In the genomic region with DNA sequence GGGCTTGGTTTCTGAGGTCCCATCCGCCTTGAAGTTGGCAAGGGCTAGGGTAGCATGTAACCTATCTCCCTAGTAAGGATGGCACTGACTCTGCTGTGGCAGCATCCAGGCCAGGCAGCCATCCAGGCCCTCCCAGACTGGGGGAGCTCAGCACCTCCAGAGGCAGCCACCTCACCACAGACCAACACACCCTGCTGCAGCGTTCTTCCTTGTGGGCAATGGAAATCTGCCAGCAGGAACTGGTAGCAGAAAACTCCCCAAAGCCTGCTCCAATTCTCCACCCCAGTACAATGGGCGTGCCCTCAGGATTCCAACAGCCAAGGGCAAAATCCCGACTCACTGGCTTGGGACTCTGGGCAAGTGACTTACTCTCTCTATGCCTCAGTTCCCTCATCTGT, we compare ENCODE assay signal across 11 cellular contexts. TPM values are rescaled to one million over a fixed set of nuclear protein-coding genes. Genes with fewer than 3 reads are reported as not detected.
DNase-seq lines count a peak whose midpoint lies in the region; ATAC-seq, FAIRE-seq and TF ChIP-seq lines count a peak whose summit lies in the region.
"Had no signal": no experiment of that assay in that cellular context is flagged by ENCODE, and none has a peak within 500 bp of the region (broad histone marks: within the 10 kb centered on the region; RNA-seq: fewer than 3 reads in every experiment).

No MANE protein-coding gene starts in this region.

- no peak overlapping the region for H3K27ac ChIP-seq in BLaER1 treated with 17β-estradiol and CSF1 and Interleukin-3, amounts not matched to agents 10 nM and 100 nM
- H3K27ac ChIP-seq in neuronal stem cell (replicated peaks; ENCODE audit: low read length), result no peak overlapping the region
- H3K27ac ChIP-seq in Karpas-422 (ENCODE audit: low read length), result no peak overlapping the region

- H3K4me2 ChIP-seq in BLaER1 treated with 17β-estradiol and CSF1 and Interleukin-3, amounts not matched to agents 10 nM and 100 nM, result peak overlapping the region; percentile 20 to 71 (median 41); a peak in 18 of 22 replicates
- H3K4me2 ChIP-seq in neuronal stem cell (ENCODE audit: insufficient read depth, low read length, poor library complexity, severe bottlenecking) (no peak overlapping the region), Karpas-422 (ENCODE audit: low read depth, low read length, poor library complexity, severe bottlenecking) (no peak overlapping the region)

- H3K4ac ChIP-seq in neuronal stem cell (ENCODE audit: low read length), result no peak overlapping the region

- no peak for ATAC-seq in stimulated activated memory B cell treated with anti-CD40 and anti-IgM and Interleukin-4, amounts not matched to agents 10 μg/mL and 1 μg/mL and 100 μg/mL, for 72 hours

- H3K14ac ChIP-seq in neuronal stem cell (ENCODE audit: low read length), result no peak overlapping the region

- no peaks in the 10 kb centered on the region for H3K79me2 ChIP-seq in Karpas-422 (ENCODE audit: low read length)

- H3K36me3 ChIP-seq in BLaER1 treated with 17β-estradiol and CSF1 and Interleukin-3, amounts not matched to agents 10 nM and 100 nM, result no peaks in the 10 kb centered on the region
- H3K36me3 ChIP-seq in bronchial epithelial cell (ENCODE audit: control insufficient read depth, insufficient read depth, low read length), result no peaks in the 10 kb centered on the region
- peaks cover 3 to 5% of the 10 kb centered on the region in 2 donors for H3K36me3 ChIP-seq in neuronal stem cell (replicated peaks in 1 of 2; ENCODE audit: control insufficient read depth in 2 of 2, insufficient read depth in 2 of 2, low read length in 2 of 2)
- no peaks in the 10 kb centered on the region for H3K36me3 ChIP-seq in Karpas-422 (ENCODE audit: insufficient read depth, low read length)

- H3K4me1 ChIP-seq in BLaER1 treated with 17β-estradiol and CSF1 and Interleukin-3, amounts not matched to agents 10 nM and 100 nM, result peaks cover 21 to 33% (median 25%) of the 10 kb centered on the region in 10 experiments
- peaks cover 10 to 11% of the 10 kb centered on the region in 2 donors for H3K4me1 ChIP-seq in neuronal stem cell (ENCODE audit: control insufficient read depth in 2 of 2, insufficient read depth in 1 of 2, low read depth in 1 of 2, low read length in 2 of 2)
- H3K4me1 ChIP-seq in Karpas-422 (ENCODE audit: low read length), result no peaks in the 10 kb centered on the region

- H2BK15ac ChIP-seq in neuronal stem cell (ENCODE audit: low read length), result no peak overlapping the region

- H4K91ac ChIP-seq in neuronal stem cell (ENCODE audit: low read depth, low read length, poor library complexity), result no peak overlapping the region

- no peaks in the 10 kb centered on the region for H3K9me3 Mint-ChIP-seq in stimulated activated memory B cell treated with anti-CD40 and anti-IgM and Interleukin-4, amounts not matched to agents 10 μg/mL and 1 μg/mL and 100 μg/mL, for 72 hours
- H3K9me3 Mint-ChIP-seq in activated CD4-positive, alpha-beta T cell treated with anti-CD3 and anti-CD28 coated beads, Interleukin-2, amount 10 ng/mL, durations not matched to agents 7 days and 5 days, result no peaks in the 10 kb centered on the region

- H3K27me3 ChIP-seq in BLaER1 treated with 17β-estradiol and CSF1 and Interleukin-3, amounts not matched to agents 10 nM and 100 nM, result no peaks in the 10 kb centered on the region
- H3K27me3 ChIP-seq in bronchial epithelial cell (ENCODE audit: control insufficient read depth, insufficient read depth, low read length) (no peaks in the 10 kb centered on the region), neuronal stem cell (ENCODE audit: control insufficient read depth in 3 of 3, insufficient read depth in 3 of 3, low read depth in 1 of 3, low read length in 3 of 3) (no peaks in the 10 kb centered on the region), Karpas-422 (ENCODE audit: low read length) (no peaks in the 10 kb centered on the region)

- POLR2A ChIA-PET in activated CD4-positive, alpha-beta T cell treated with anti-CD3 and anti-CD28 coated beads, Interleukin-2, amount 10 ng/mL, durations not matched to agents 7 days and 5 days (lab: Charles Lee), result no interaction called here

- peaks cover 52% of the 10 kb centered on the region for H3K27me3 Mint-ChIP-seq in stimulated activated memory B cell treated with anti-CD40 and anti-IgM and Interleukin-4, amounts not matched to agents 10 μg/mL and 1 μg/mL and 100 μg/mL, for 72 hours
- H3K27me3 Mint-ChIP-seq in activated CD4-positive, alpha-beta T cell treated with anti-CD3 and anti-CD28 coated beads, Interleukin-2, amount 10 ng/mL, durations not matched to agents 7 days and 5 days, result peaks cover 5% of the 10 kb centered on the region

- H3K9me2 ChIP-seq in Karpas-422 (replicated peaks; ENCODE audit: insufficient read depth, low read length), result no peaks in the 10 kb centered on the region

- CTCF ChIA-PET in activated CD4-positive, alpha-beta T cell treated with anti-CD3 and anti-CD28 coated beads, Interleukin-2, amount 10 ng/mL, durations not matched to agents 7 days and 5 days (lab: Charles Lee), result interaction anchor here (1.0 kb wide), 1 partner anchor 9 kb away, joined by 3 read pairs; no protein-coding TSS in a partner anchor

- in situ Hi-C loops in KBM-7 (cut with MboI; ENCODE audit: low pct_unique_long_range_greater_than_20kb, low sequenced_read_pairs), result no loop called here

- peak; percentile 62 for FAIRE-seq in bronchial epithelial cell (lab: Jason Lieb, UNC)
- FAIRE-seq: G401.6 had no signal

- H3K27ac Mint-ChIP-seq in stimulated activated memory B cell treated with anti-CD40 and anti-IgM and Interleukin-4, amounts not matched to agents 10 μg/mL and 1 μg/mL and 100 μg/mL, for 72 hours, result no peak overlapping the region
- H3K27ac Mint-ChIP-seq in activated CD4-positive, alpha-beta T cell treated with anti-CD3 and anti-CD28 coated beads, Interleukin-2, amount 10 ng/mL, durations not matched to agents 7 days and 5 days, result no peak overlapping the region

- H3K9me3 ChIP-seq in BLaER1 treated with 17β-estradiol and CSF1 and Interleukin-3, amounts not matched to agents 10 nM and 100 nM (replicated peaks in 1 of 11), result no peaks in the 10 kb centered on the region
- H3K9me3 ChIP-seq in neuronal stem cell (replicated peaks in 1 of 2; ENCODE audit: control insufficient read depth in 2 of 2, insufficient read depth in 1 of 2, low read depth in 1 of 2, low read length in 2 of 2) (no peaks in the 10 kb centered on the region), Karpas-422 (ENCODE audit: low read length) (no peaks in the 10 kb centered on the region)

- DNase-seq in KBM-7, result peak; percentile 40
- peak; percentile 94 for DNase-seq in bronchial epithelial cell (ENCODE audit: low read depth)
- DNase-seq in neuronal stem cell (ENCODE audit: low spot score), result no peak
- DNase-seq in Karpas-422, result no peak
- no peak for DNase-seq in NCI-H446 (lab: John Stamatoyannopoulos, UW)
- DNase-seq in activated CD4-positive, alpha-beta T cell treated with anti-CD3 and anti-CD28 coated beads, Interleukin-2, amount 10 ng/mL, durations not matched to agents 7 days and 5 days, result no peak
- DNase-seq: activated CD4-positive, alpha-beta T cell treated with anti-CD3 and anti-CD28 coated beads, Interleukin-2, amount 50 U/mL, for 4 hours; NCI-H1930 had no signal

- peak overlapping the region; percentile 44 for H3K18ac ChIP-seq in neuronal stem cell (ENCODE audit: low read length)

- no peak overlapping the region for H2BK5ac ChIP-seq in neuronal stem cell (ENCODE audit: low read length)

- no peak overlapping the region for H3K4me3 Mint-ChIP-seq in stimulated activated memory B cell treated with anti-CD40 and anti-IgM and Interleukin-4, amounts not matched to agents 10 μg/mL and 1 μg/mL and 100 μg/mL, for 72 hours
- no peak overlapping the region for H3K4me3 Mint-ChIP-seq in activated CD4-positive, alpha-beta T cell treated with anti-CD3 and anti-CD28 coated beads, Interleukin-2, amount 10 ng/mL, durations not matched to agents 7 days and 5 days

- peaks cover 18% of the 10 kb centered on the region for H3K79me1 ChIP-seq in neuronal stem cell (ENCODE audit: low read depth, low read length)

- peaks cover 2% of the 10 kb centered on the region for H3K4me1 Mint-ChIP-seq in stimulated activated memory B cell treated with anti-CD40 and anti-IgM and Interleukin-4, amounts not matched to agents 10 μg/mL and 1 μg/mL and 100 μg/mL, for 72 hours
- no peaks in the 10 kb centered on the region for H3K4me1 Mint-ChIP-seq in activated CD4-positive, alpha-beta T cell treated with anti-CD3 and anti-CD28 coated beads, Interleukin-2, amount 10 ng/mL, durations not matched to agents 7 days and 5 days

- TF ChIP-seq CTCF in bronchial epithelial cell (IDR thresholded peaks at IDR 0.05; ENCODE audit: insufficient read depth, low read length, severe bottlenecking), result no peak

- H4K8ac ChIP-seq in neuronal stem cell (ENCODE audit: low read depth, low read length), result no peak overlapping the region

- no peak overlapping the region for H3K4me3 ChIP-seq in BLaER1 treated with 17β-estradiol and CSF1 and Interleukin-3, amounts not matched to agents 10 nM and 100 nM
- H3K4me3 ChIP-seq in bronchial epithelial cell (ENCODE audit: low read depth, low read length) (no peak overlapping the region), neuronal stem cell (ENCODE audit: low read length in 2 of 2) (no peak overlapping the region), Karpas-422 (ENCODE audit: low read length) (no peak overlapping the region)

- 0 out of 22 replicates have a peak overlapping the region, but pooled peaks of 1 of the 11 experiments have one; percentile 5 for H3K9ac ChIP-seq in BLaER1 treated with 17β-estradiol and CSF1 and Interleukin-3, amounts not matched to agents 10 nM and 100 nM
- H3K9ac ChIP-seq in neuronal stem cell (ENCODE audit: low read depth, low read length, poor library complexity) (peak overlapping the region; percentile 39), Karpas-422 (ENCODE audit: low read length) (no peak overlapping the region)

- WGBS in neuronal stem cell (ENCODE audit: extremely low coverage in 2 of 2, insufficient read length in 2 of 2, insufficient replicate concordance in 1 of 2), 2 donors, result no CpG with 5 or more reads among the region's 4 CpGs

- H4K20me1 ChIP-seq in BLaER1 treated with 17β-estradiol and CSF1 and Interleukin-3, amounts not matched to agents 10 nM and 100 nM, result peaks cover 5 to 65% (median 41%) of the 10 kb centered on the region in 11 experiments; a peak in 16 of 22 replicates
- H4K20me1 ChIP-seq in Karpas-422 (ENCODE audit: insufficient read depth, low read depth, low read length), result no peaks in the 10 kb centered on the region

- H3K36me3 Mint-ChIP-seq in stimulated activated memory B cell treated with anti-CD40 and anti-IgM and Interleukin-4, amounts not matched to agents 10 μg/mL and 1 μg/mL and 100 μg/mL, for 72 hours, result no peaks in the 10 kb centered on the region
- H3K36me3 Mint-ChIP-seq in activated CD4-positive, alpha-beta T cell treated with anti-CD3 and anti-CD28 coated beads, Interleukin-2, amount 10 ng/mL, durations not matched to agents 7 days and 5 days (ENCODE audit: low read depth), result no peaks in the 10 kb centered on the region

- no peak overlapping the region for H2BK120ac ChIP-seq in neuronal stem cell (ENCODE audit: low read depth, low read length)

- no peak overlapping the region for H2BK12ac ChIP-seq in neuronal stem cell (ENCODE audit: low read length)

- peak overlapping the region; percentile 25 for H3K23ac ChIP-seq in neuronal stem cell (ENCODE audit: low read depth, low read length, poor library complexity)

- H2AFZ ChIP-seq in neuronal stem cell (ENCODE audit: low read length), result no peak overlapping the region
- no peak overlapping the region for H2AFZ ChIP-seq in Karpas-422 (ENCODE audit: low read length)

- H2AK5ac ChIP-seq in neuronal stem cell (ENCODE audit: low read depth, low read length), result no peak overlapping the region

RNA-seq across cellular contexts. Expression of gene DLG5, which starts 27.5 kb away (rescaled TPM):
- total RNA-seq in bronchial epithelial cell, result 38.0 and 45.3 TPM in 2 replicates
- 35.6 TPM for polyA plus RNA-seq in neuronal stem cell (2013, experiment 1 of 2)
- polyA plus RNA-seq in neuronal stem cell (2013, experiment 2 of 2), result 35.2 TPM
- total RNA-seq in Karpas-422 (2014; rRNA removed; shearing (Covaris generic); ENCODE audit: low replicate concordance), result 0.19 and 0.43 TPM in 2 replicates
- total RNA-seq in activated CD4-positive, alpha-beta T cell treated with anti-CD3 and anti-CD28 coated beads, Interleukin-2, amount 10 ng/mL, durations not matched to agents 7 days and 5 days, result 1 to 10 TPM; 2.8 to 2.9 TPM

Comparison
In these comparisons a context has a peak if more than half of its experiments do, and no peak if none do; other contexts are left out.
1. H3K4me2 ChIP-seq: peak in BLaER1 treated with 17β-estradiol and CSF1 and Interleukin-3, amounts not matched to agents 10 nM and 100 nM (11 of 11); none in neuronal stem cell (single experiment) and Karpas-422 (single experiment).
2. DNase-seq: peak in KBM-7 (single experiment) and bronchial epithelial cell (single experiment); none in neuronal stem cell (single experiment), Karpas-422 (single experiment), NCI-H446 (0 of 2) and activated CD4-positive, alpha-beta T cell treated with anti-CD3 and anti-CD28 coated beads, Interleukin-2, amount 10 ng/mL, durations not matched to agents 7 days and 5 days (single experiment).
3. RNA of gene DLG5, which starts 27.5 kb away (total RNA-seq): 38.0 to 45.3 TPM in bronchial epithelial cell; 2.8 to 2.9 TPM in activated CD4-positive, alpha-beta T cell treated with anti-CD3 and anti-CD28 coated beads, Interleukin-2, amount 10 ng/mL, durations not matched to agents 7 days and 5 days and 0.19 to 0.43 TPM in Karpas-422; every median in the first group is over 10 times any median in the second.